11 cellular contexts compared by ENCODE assay signal in the genomic region with DNA sequence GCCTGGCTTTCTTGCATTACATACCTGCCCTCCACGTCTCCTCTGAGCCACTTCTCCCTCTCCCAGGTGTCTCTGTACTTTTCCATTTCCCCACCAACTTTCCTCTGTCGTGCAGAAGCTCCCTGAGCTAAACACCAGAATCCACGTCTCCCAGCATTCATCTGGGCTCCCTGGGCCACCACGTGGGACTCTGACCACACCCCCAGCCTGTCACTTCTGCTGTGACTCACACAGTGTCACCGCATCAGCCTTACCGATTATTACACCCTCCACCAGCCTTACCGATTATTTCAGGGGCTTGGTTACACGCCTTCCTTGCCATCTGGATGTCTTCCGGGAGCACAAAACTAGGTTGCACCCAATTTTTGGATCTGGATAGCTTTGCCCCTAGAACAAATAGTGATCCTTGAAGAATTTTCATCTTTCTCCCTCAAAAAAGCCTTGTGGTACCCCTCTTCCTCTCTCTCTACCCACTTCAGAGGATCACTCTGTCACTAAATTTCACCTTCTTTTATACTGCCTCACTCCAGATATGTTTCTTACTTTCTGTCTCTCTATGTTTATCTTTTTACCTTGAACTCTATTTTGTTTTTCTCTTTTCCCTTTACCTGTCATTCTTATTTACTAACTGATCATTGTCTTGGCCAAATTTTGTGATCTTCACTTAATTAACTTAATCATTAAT.
DNase-seq lines count a peak whose midpoint lies in the region; ATAC-seq and TF ChIP-seq lines count a peak whose summit lies in the region.
"Had no signal": no experiment of that assay in that cellular context is flagged by ENCODE, and none has a peak within 500 bp of the region (broad histone marks: within the 10 kb centered on the region; RNA-seq: fewer than 3 reads in every experiment).

No MANE protein-coding gene starts in this region.

- TF ChIP-seq CTCF in nephron progenitor cell (IDR thresholded peaks at IDR 0.05) (no peak), progenitor cell of endocrine pancreas (IDR thresholded peaks at IDR 0.05; ENCODE audit: unreplicated experiment) (no peak)

- DNase-seq in NCI-H748 (lab: John Stamatoyannopoulos, UW; ENCODE audit: unreplicated experiment) (peak; percentile 35), NCI-H748 treated with DMSO at 0.1 percent for 48 hours (lab: John Stamatoyannopoulos, UW) (no peak), nephron progenitor cell (no peak), progenitor cell of endocrine pancreas (ENCODE audit: low spot score, unreplicated experiment) (no peak)
- DNase-seq in activated CD4-positive, alpha-beta T cell treated with anti-CD3 and anti-CD28 coated beads, Interleukin-2, amount 50 U/mL, for 1 hour = peak; percentile 8
- DNase-seq in central memory CD4-positive, alpha-beta T cell = peak; percentile 27
- peak in 1 of 2 donors; percentile 75 for DNase-seq in stimulated activated effector memory CD8-positive, alpha-beta T cell treated with anti-CD3 and anti-CD28 coated beads, Interleukin-12 subunit alpha, Interleukin-12 subunit beta, amount 100 ng/mL, for 72 hours (ENCODE audit: low spot score in 2 of 2)
- DNase-seq: ACHN, NCI-H2171 had no signal

- H3K27ac Mint-ChIP-seq in stimulated activated effector memory CD8-positive, alpha-beta T cell treated with anti-CD3 and anti-CD28 coated beads, Interleukin-12 subunit alpha, Interleukin-12 subunit beta, amount 100 ng/mL, for 72 hours = peak overlapping the region; percentile 9
- H3K27ac Mint-ChIP-seq in nephron progenitor cell (no peak overlapping the region), progenitor cell of endocrine pancreas (no peak overlapping the region)
- H3K27ac Mint-ChIP-seq: mesothelial cell of epicardium had no signal

- H3K27me3 Mint-ChIP-seq in nephron progenitor cell (ENCODE audit: low read depth, poor library complexity) (peaks cover 16% of the 10 kb centered on the region), progenitor cell of endocrine pancreas (peaks cover 11% of the 10 kb centered on the region)

- peak overlapping the region; percentile 21 for H3K4me3 Mint-ChIP-seq in stimulated activated effector memory CD8-positive, alpha-beta T cell treated with anti-CD3 and anti-CD28 coated beads, Interleukin-12 subunit alpha, Interleukin-12 subunit beta, amount 100 ng/mL, for 72 hours
- H3K4me3 Mint-ChIP-seq in nephron progenitor cell (no peak overlapping the region), progenitor cell of endocrine pancreas (ENCODE audit: low read depth) (no peak overlapping the region)
- H3K4me3 Mint-ChIP-seq: mesothelial cell of epicardium had no signal

- peaks cover 19% of the 10 kb centered on the region for H3K9me3 Mint-ChIP-seq in stimulated activated effector memory CD8-positive, alpha-beta T cell treated with anti-CD3 and anti-CD28 coated beads, Interleukin-12 subunit alpha, Interleukin-12 subunit beta, amount 100 ng/mL, for 72 hours
- peaks cover 25% of the 10 kb centered on the region for H3K9me3 Mint-ChIP-seq in nephron progenitor cell
- H3K9me3 Mint-ChIP-seq in progenitor cell of endocrine pancreas (ENCODE audit: low read depth) = peaks cover 15% of the 10 kb centered on the region

- ATAC-seq in stimulated activated effector memory CD8-positive, alpha-beta T cell treated with anti-CD3 and anti-CD28 coated beads, Interleukin-12 subunit alpha, Interleukin-12 subunit beta, amount 100 ng/mL, for 72 hours = peak; percentile 98
- no peak for ATAC-seq in GM21526 (IDR thresholded peaks at IDR 0.05; ENCODE audit: low FRiP score, unreplicated experiment)

- no peaks in the 10 kb centered on the region for H3K36me3 Mint-ChIP-seq in stimulated activated effector memory CD8-positive, alpha-beta T cell treated with anti-CD3 and anti-CD28 coated beads, Interleukin-12 subunit alpha, Interleukin-12 subunit beta, amount 100 ng/mL, for 72 hours
- H3K36me3 Mint-ChIP-seq in nephron progenitor cell (ENCODE audit: low read depth) = no peaks in the 10 kb centered on the region
- H3K36me3 Mint-ChIP-seq in progenitor cell of endocrine pancreas (ENCODE audit: insufficient read depth) = no peaks in the 10 kb centered on the region
- H3K36me3 Mint-ChIP-seq: mesothelial cell of epicardium had no signal

- H3K4me1 Mint-ChIP-seq in stimulated activated effector memory CD8-positive, alpha-beta T cell treated with anti-CD3 and anti-CD28 coated beads, Interleukin-12 subunit alpha, Interleukin-12 subunit beta, amount 100 ng/mL, for 72 hours = peaks cover 13% of the 10 kb centered on the region
- H3K4me1 Mint-ChIP-seq in nephron progenitor cell (no peaks in the 10 kb centered on the region), progenitor cell of endocrine pancreas (ENCODE audit: low read depth) (no peaks in the 10 kb centered on the region)
- H3K4me1 Mint-ChIP-seq: mesothelial cell of epicardium had no signal

Comparison
In these comparisons a context has a peak if more than half of its experiments do, and no peak if none do; other contexts are left out.
1. DNase-seq: peak in NCI-H748 (single experiment), activated CD4-positive, alpha-beta T cell treated with anti-CD3 and anti-CD28 coated beads, Interleukin-2, amount 50 U/mL, for 1 hour (single experiment) and central memory CD4-positive, alpha-beta T cell (single experiment); none in NCI-H748 treated with DMSO at 0.1 percent for 48 hours (single experiment), nephron progenitor cell (single experiment) and progenitor cell of endocrine pancreas (single experiment).